Comparison of ENCODE assay signal across 22 cellular contexts in the genomic region with DNA sequence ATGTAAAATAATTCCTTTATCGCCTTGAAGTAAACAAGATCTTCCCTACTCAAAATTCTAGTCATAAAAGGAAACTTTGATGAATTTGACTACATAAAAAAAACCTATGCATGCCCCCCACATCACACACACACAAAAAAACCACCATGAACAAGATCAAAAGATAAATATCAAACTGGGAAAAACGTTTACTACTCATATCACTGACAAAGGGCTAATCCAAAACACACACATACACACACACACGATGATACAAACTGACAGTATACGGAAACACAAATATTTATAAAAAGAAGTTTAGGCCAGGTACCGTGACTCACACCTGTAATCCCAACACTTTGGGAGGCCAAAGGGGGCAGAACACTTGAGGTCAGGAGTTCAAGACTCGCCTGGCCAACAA.
"Had no signal": no experiment of that assay in that cellular context is flagged by ENCODE, and none has a peak within 500 bp of the region (broad histone marks: within the 10 kb centered on the region; RNA-seq: fewer than 3 reads in every experiment).

No MANE protein-coding gene starts in this region.

- H3K9me3 ChIP-seq: SJSA1 had no signal

- ATAC-seq: HepG2, K562 had no signal

- H3K4me1 ChIP-seq: SJSA1 had no signal

- DNase-seq: IMR-90, Kasumi-1, MM.1S, NCI-H1092 treated with DMSO at 0.1 percent for 48 hours, NCI-H1436, NCI-H187, NCI-H2029, NCI-H2081 treated with DMSO at 0.1 percent for 48 hours, NCI-H2171, NCI-H226, NCI-H446, NCI-H510A, NCI-H524 treated with DMSO at 0.1 percent for 48 hours, NCI-H69, NCI-H774, Right ventricle myocardium superior, RPMI8226, SIG-M5 had no signal

- H3K27me3 ChIP-seq: SJSA1 had no signal

- H3K4me3 ChIP-seq: K562, SJSA1 had no signal

- H3K36me3 ChIP-seq: SJSA1 had no signal

- H3K27ac ChIP-seq: KMS-11, SJSA1 had no signal
